ENCODE assay signal across 8 cellular contexts in the genomic region with DNA sequence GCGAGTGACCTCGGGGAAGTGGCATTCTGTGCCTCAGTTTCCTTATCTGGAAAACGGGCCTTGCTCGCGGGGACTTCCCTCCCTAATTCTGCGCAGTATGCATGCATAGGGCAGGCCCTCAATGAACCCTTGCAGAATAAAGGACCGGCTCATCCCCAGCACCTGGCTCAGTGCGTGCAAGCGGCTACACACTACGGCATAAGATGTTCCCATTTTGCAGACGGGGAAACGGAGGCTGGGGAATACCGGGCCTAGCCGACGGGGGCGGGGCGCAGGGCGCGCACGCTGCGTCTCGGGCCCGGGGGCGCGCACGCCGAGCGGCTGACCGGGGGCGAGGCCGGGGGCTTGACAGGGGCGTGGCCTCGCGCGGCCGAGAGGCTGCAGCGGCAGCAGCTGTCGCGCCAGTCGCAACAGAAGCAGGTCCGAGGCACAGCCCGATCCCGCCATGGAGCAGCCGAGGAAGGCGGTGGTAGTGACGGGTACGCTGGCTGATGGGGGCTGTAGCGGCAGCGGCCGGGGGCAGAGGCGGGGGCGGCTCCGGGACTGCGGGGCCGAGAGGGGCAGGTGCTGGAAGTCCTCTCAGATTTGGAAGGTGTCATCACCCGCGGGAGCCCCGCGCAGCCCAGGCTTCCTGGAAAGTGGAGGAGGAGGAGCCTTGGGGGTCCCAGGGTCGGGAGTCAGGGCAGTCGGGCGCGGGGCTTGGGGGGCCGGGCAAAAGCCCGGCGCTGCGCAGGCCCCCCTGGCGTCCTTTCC. TPM values are rescaled to one million over a fixed set of nuclear protein-coding genes. Genes with fewer than 3 reads are reported as not detected.
DNase-seq lines count a peak whose midpoint lies in the region; ATAC-seq, FAIRE-seq and TF ChIP-seq lines count a peak whose summit lies in the region.

A gene with protein sequence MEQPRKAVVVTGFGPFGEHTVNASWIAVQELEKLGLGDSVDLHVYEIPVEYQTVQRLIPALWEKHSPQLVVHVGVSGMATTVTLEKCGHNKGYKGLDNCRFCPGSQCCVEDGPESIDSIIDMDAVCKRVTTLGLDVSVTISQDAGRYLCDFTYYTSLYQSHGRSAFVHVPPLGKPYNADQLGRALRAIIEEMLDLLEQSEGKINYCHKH (plus strand): TSS at position 362 of the 753 bp plus-strand sequence. CDS start 84 bp downstream, at position 446.

- FAIRE-seq in H54 (lab: Jason Lieb, UNC): no peak

- H3K4me3 Mint-ChIP-seq in Calu3 (ENCODE audit: low read depth, unreplicated experiment): peak within 1 kb of the TSS; percentile 75
- H3K4me3 Mint-ChIP-seq in activated CD4-positive, alpha-beta memory T cell treated with anti-CD3 and anti-CD28 coated beads, Interleukin-2, amount 10 ng/mL, durations not matched to agents 7 days and 5 days: peak within 1 kb of the TSS; percentile 83
- peak within 1 kb of the TSS; percentile 88 for H3K4me3 Mint-ChIP-seq in memory B cell

- TF ChIP-seq CTCF in Calu3 (IDR thresholded peaks at IDR 0.05; ENCODE audit: unreplicated experiment): no peak

- CTCF ChIA-PET in Calu3 (lab: Charles Lee): interaction anchor here (0.6 to 1.0 kb wide), 2 partner anchors 61 to 483 kb away, joined by 6 to 10 read pairs; no protein-coding TSS in a partner anchor
- CTCF ChIA-PET in activated CD4-positive, alpha-beta memory T cell treated with anti-CD3 and anti-CD28 coated beads, Interleukin-2, amount 10 ng/mL, durations not matched to agents 7 days and 5 days (lab: Charles Lee): interaction anchor here (1.0 to 4.0 kb wide), 9 partner anchors 12 to 249 kb away, joined by 3 to 29 read pairs (median 3); partner anchors contain the start of genes GDF15 and LSM4

- TF ChIP-seq POLR2A in H54 (IDR thresholded peaks at IDR 0.05; ENCODE audit: low read depth, low read length): peak; percentile 76

- peaks cover 29% of the 10 kb centered on the region for H3K36me3 Mint-ChIP-seq in Calu3 (ENCODE audit: insufficient read depth, unreplicated experiment)
- H3K36me3 Mint-ChIP-seq in activated CD4-positive, alpha-beta memory T cell treated with anti-CD3 and anti-CD28 coated beads, Interleukin-2, amount 10 ng/mL, durations not matched to agents 7 days and 5 days (ENCODE audit: low read depth): peaks cover 11% of the 10 kb centered on the region
- peaks cover 6% of the 10 kb centered on the region for H3K36me3 Mint-ChIP-seq in memory B cell

- H3K27ac Mint-ChIP-seq in Calu3 (ENCODE audit: unreplicated experiment): peak within 1 kb of the TSS; percentile 94
- peak within 1 kb of the TSS; percentile 84 for H3K27ac Mint-ChIP-seq in activated CD4-positive, alpha-beta memory T cell treated with anti-CD3 and anti-CD28 coated beads, Interleukin-2, amount 10 ng/mL, durations not matched to agents 7 days and 5 days
- peak within 1 kb of the TSS; percentile 28 for H3K27ac Mint-ChIP-seq in memory B cell

- ATAC-seq in memory B cell (ENCODE audit: low read depth) (peak; percentile 76), GM18519 (IDR thresholded peaks at IDR 0.05; ENCODE audit: low FRiP score, unreplicated experiment) (no peak)

- H3K9me3 Mint-ChIP-seq in Calu3 (ENCODE audit: low read depth, unreplicated experiment) (no peaks in the 10 kb centered on the region), memory B cell (no peaks in the 10 kb centered on the region)
- H3K9me3 Mint-ChIP-seq in activated CD4-positive, alpha-beta memory T cell treated with anti-CD3 and anti-CD28 coated beads, Interleukin-2, amount 10 ng/mL, durations not matched to agents 7 days and 5 days: no peaks in the 10 kb centered on the region

- H3K4me1 Mint-ChIP-seq in Calu3 (ENCODE audit: low read depth, unreplicated experiment) (peaks cover 8% of the 10 kb centered on the region), memory B cell (peaks cover 7% of the 10 kb centered on the region)
- peaks cover 23% of the 10 kb centered on the region for H3K4me1 Mint-ChIP-seq in activated CD4-positive, alpha-beta memory T cell treated with anti-CD3 and anti-CD28 coated beads, Interleukin-2, amount 10 ng/mL, durations not matched to agents 7 days and 5 days

- POLR2A ChIA-PET in activated CD4-positive, alpha-beta memory T cell treated with anti-CD3 and anti-CD28 coated beads, Interleukin-2, amount 10 ng/mL, durations not matched to agents 7 days and 5 days (lab: Charles Lee): interaction anchor here (1.0 to 4.5 kb wide), 4 partner anchors 26 to 81 kb away, joined by 3 to 28 read pairs (median 4); no protein-coding TSS in a partner anchor

- intact Hi-C loops in Calu3 (cut with micrococcal nuclease; ENCODE audit: unreplicated experiment): no loop called here

- H3K27me3 Mint-ChIP-seq in Calu3 (ENCODE audit: unreplicated experiment) (no peaks in the 10 kb centered on the region), memory B cell (peaks cover 1% of the 10 kb centered on the region)
- H3K27me3 Mint-ChIP-seq in activated CD4-positive, alpha-beta memory T cell treated with anti-CD3 and anti-CD28 coated beads, Interleukin-2, amount 10 ng/mL, durations not matched to agents 7 days and 5 days: peaks cover 1% of the 10 kb centered on the region

- peak; percentile 77 for DNase-seq in Calu3
- DNase-seq in H54 (ENCODE audit: insufficient read length, low spot score): peak; percentile 68
- DNase-seq in NCI-H345 (lab: John Stamatoyannopoulos, UW): peak; percentile 67
- DNase-seq in activated CD4-positive, alpha-beta memory T cell treated with anti-CD3 and anti-CD28 coated beads, Interleukin-2, amount 10 ng/mL, durations not matched to agents 7 days and 5 days: peak; percentile 68
- DNase-seq in effector CD8-positive, alpha-beta T cell (lab: John Stamatoyannopoulos, UW): peak; percentile 45
- DNase-seq in memory B cell (ENCODE audit: low spot score in 2 of 2): peak; percentile 55 to 78
- DNase-seq in stimulated activated CD4-positive, alpha-beta T cell treated with anti-CD3 and anti-CD28 coated beads, TNF-alpha, amount 100 ng/mL, for 4 hours (ENCODE audit: low read depth in 3 of 3): peak in 2 of 3 experiments; percentile 27 to 41

- no TSS peak for BruUV-seq in Calu3 (replicated peaks; lab: Mats Ljungman, UMichigan)

RNA-seq across cellular contexts. Expression of the gene that starts here (rescaled TPM):
- total RNA-seq in Calu3 (2022): 27.9 and 42.0 TPM in 2 replicates
- 10 to 100 TPM; 42.7 to 44.0 TPM for total RNA-seq in activated CD4-positive, alpha-beta memory T cell treated with anti-CD3 and anti-CD28 coated beads, Interleukin-2, amount 10 ng/mL, durations not matched to agents 7 days and 5 days

Comparison
In these comparisons a context has a peak if more than half of its experiments do, and no peak if none do; other contexts are left out.
1. H3K27ac Mint-ChIP-seq: peak in every context shown above with its lines; median percentile 94 in Calu3; 84 in activated CD4-positive, alpha-beta memory T cell treated with anti-CD3 and anti-CD28 coated beads, Interleukin-2, amount 10 ng/mL, durations not matched to agents 7 days and 5 days; 28 in memory B cell.